In genomic region chr9:87792831-87793288, GRCh38 we compare ENCODE assay signal across 1 cellular context.
TF ChIP-seq lines count a peak whose summit lies in the region.

No MANE protein-coding gene starts in this region.

TF ChIP-seq in H1, 55 proteins besides CTCF, POLR2A, EP300 and RAD21 (continued from another document):
- no peak for TF ChIP-seq SP4 (IDR thresholded peaks at IDR 0.05; ENCODE audit: low read length)
- TF ChIP-seq CBX8 (IDR thresholded peaks at IDR 0.05; ENCODE audit: borderline replicate concordance, low read depth, low read length), result no peak
